In genomic region chr3:42660898-42661297, GRCh38 we compare ENCODE assay signal across 1 cellular context.
TF ChIP-seq lines count a peak whose summit lies in the region.

No MANE protein-coding gene starts in this region.

TF ChIP-seq in WTC11, 78 proteins besides CTCF, POLR2A, EP300 and RAD21 (continued from another document):
- TF ChIP-seq, protein P1, sequence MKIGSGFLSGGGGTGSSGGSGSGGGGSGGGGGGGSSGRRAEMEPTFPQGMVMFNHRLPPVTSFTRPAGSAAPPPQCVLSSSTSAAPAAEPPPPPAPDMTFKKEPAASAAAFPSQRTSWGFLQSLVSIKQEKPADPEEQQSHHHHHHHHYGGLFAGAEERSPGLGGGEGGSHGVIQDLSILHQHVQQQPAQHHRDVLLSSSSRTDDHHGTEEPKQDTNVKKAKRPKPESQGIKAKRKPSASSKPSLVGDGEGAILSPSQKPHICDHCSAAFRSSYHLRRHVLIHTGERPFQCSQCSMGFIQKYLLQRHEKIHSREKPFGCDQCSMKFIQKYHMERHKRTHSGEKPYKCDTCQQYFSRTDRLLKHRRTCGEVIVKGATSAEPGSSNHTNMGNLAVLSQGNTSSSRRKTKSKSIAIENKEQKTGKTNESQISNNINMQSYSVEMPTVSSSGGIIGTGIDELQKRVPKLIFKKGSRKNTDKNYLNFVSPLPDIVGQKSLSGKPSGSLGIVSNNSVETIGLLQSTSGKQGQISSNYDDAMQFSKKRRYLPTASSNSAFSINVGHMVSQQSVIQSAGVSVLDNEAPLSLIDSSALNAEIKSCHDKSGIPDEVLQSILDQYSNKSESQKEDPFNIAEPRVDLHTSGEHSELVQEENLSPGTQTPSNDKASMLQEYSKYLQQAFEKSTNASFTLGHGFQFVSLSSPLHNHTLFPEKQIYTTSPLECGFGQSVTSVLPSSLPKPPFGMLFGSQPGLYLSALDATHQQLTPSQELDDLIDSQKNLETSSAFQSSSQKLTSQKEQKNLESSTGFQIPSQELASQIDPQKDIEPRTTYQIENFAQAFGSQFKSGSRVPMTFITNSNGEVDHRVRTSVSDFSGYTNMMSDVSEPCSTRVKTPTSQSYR (CRISPR knock-in tag; IDR thresholded peaks at IDR 0.05), result no peak
- TF ChIP-seq SOX15 (CRISPR knock-in tag; IDR thresholded peaks at IDR 0.05) (no peak), ATF3 (CRISPR knock-in tag; conservative IDR thresholded peaks at IDR 0.05) (no peak), IRF2 (CRISPR knock-in tag; IDR thresholded peaks at IDR 0.05; ENCODE audit: borderline replicate concordance, low read depth) (no peak), ETV6 (CRISPR knock-in tag; IDR thresholded peaks at IDR 0.05) (no peak), GTF2I (CRISPR knock-in tag; conservative IDR thresholded peaks at IDR 0.05) (no peak), TEAD1 (CRISPR knock-in tag; IDR thresholded peaks at IDR 0.05) (no peak), ERG (CRISPR knock-in tag; IDR thresholded peaks at IDR 0.05) (no peak), TEAD4 (CRISPR knock-in tag; IDR thresholded peaks at IDR 0.05) (no peak)
- TF ChIP-seq, protein P2, sequence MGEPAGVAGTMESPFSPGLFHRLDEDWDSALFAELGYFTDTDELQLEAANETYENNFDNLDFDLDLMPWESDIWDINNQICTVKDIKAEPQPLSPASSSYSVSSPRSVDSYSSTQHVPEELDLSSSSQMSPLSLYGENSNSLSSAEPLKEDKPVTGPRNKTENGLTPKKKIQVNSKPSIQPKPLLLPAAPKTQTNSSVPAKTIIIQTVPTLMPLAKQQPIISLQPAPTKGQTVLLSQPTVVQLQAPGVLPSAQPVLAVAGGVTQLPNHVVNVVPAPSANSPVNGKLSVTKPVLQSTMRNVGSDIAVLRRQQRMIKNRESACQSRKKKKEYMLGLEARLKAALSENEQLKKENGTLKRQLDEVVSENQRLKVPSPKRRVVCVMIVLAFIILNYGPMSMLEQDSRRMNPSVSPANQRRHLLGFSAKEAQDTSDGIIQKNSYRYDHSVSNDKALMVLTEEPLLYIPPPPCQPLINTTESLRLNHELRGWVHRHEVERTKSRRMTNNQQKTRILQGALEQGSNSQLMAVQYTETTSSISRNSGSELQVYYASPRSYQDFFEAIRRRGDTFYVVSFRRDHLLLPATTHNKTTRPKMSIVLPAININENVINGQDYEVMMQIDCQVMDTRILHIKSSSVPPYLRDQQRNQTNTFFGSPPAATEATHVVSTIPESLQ (CRISPR knock-in tag; IDR thresholded peaks at IDR 0.05), result no peak
- TF ChIP-seq, protein P3, sequence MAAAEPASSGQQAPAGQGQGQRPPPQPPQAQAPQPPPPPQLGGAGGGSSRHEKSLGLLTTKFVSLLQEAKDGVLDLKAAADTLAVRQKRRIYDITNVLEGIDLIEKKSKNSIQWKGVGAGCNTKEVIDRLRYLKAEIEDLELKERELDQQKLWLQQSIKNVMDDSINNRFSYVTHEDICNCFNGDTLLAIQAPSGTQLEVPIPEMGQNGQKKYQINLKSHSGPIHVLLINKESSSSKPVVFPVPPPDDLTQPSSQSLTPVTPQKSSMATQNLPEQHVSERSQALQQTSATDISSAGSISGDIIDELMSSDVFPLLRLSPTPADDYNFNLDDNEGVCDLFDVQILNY (CRISPR knock-in tag; IDR thresholded peaks at IDR 0.05), result no peak
- TF ChIP-seq, protein P4, sequence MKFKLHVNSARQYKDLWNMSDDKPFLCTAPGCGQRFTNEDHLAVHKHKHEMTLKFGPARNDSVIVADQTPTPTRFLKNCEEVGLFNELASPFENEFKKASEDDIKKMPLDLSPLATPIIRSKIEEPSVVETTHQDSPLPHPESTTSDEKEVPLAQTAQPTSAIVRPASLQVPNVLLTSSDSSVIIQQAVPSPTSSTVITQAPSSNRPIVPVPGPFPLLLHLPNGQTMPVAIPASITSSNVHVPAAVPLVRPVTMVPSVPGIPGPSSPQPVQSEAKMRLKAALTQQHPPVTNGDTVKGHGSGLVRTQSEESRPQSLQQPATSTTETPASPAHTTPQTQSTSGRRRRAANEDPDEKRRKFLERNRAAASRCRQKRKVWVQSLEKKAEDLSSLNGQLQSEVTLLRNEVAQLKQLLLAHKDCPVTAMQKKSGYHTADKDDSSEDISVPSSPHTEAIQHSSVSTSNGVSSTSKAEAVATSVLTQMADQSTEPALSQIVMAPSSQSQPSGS (CRISPR knock-in tag; IDR thresholded peaks at IDR 0.05; ENCODE audit: borderline replicate concordance, low read depth), result no peak
